In the genomic region with DNA sequence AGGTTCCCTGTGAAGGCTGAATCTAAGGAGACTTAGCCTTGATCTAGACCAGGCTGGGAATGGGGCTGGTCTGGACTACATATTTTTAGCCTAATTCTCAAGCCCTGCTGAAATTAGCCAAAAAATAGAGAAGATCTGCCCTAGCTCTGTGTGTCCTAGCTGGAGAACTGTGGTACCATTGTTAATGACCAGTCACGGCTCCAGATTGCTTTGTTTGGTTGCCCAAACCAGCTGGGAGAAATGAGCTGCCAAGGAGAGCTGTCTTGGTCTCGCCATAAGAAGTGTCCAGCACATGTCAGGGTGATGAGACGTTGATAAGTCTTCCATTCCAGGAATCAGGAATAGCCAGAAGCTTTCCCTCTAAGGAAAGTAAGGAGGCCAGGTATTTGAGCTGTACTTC, we compare ENCODE assay signal across 18 cellular contexts. TPM values are rescaled to one million over a fixed set of nuclear protein-coding genes. Genes with fewer than 3 reads are reported as not detected.
DNase-seq lines count a peak whose midpoint lies in the region; FAIRE-seq and TF ChIP-seq lines count a peak whose summit lies in the region.
"Had no signal": no experiment of that assay in that cellular context is flagged by ENCODE, and none has a peak within 500 bp of the region (broad histone marks: within the 10 kb centered on the region; RNA-seq: fewer than 3 reads in every experiment).

No MANE protein-coding gene starts in this region.

- peak; percentile 39 for FAIRE-seq in H1 (lab: Jason Lieb, UNC)
- FAIRE-seq: A204.1 had no signal

- intact Hi-C loops in breast epithelium (cut with DNase I; ENCODE audit: low total_unique reads): no loop called here

- CTCF ChIA-PET in H1 (lab: Charles Lee; ENCODE audit: partially characterized antibody): interaction anchor here (1.1 to 18.9 kb wide), 8 partner anchors 8 to 204 kb away, joined by 3 to 197 read pairs (median 6); partner anchors contain the start of gene GBX1

- no peak overlapping the region for H4K8ac ChIP-seq in H1 (ENCODE audit: extremely low read depth, insufficient read depth, low read length)

- no peak overlapping the region for H3K4me3 Mint-ChIP-seq in activated T-cell treated with anti-CD3 and anti-CD28 coated beads, Interleukin-2, amount 50 U/mL, for 24 hours
- H3K4me3 Mint-ChIP-seq: IgD-negative memory B cell had no signal

- H2BK15ac ChIP-seq in H1 (ENCODE audit: low read length): no peak overlapping the region

- TF ChIP-seq RAD21 in H1 (IDR thresholded peaks at IDR 0.05 in 1 of 2, conservative IDR thresholded peaks at IDR 0.05 in 1 of 2; ENCODE audit: low read depth in 2 of 2, low read length in 2 of 2): no peak

- H2BK5ac ChIP-seq in H1 (ENCODE audit: low read depth, low read length): no peak overlapping the region

- H4K91ac ChIP-seq in H1 (replicated peaks; ENCODE audit: insufficient read length, low read length): no peak overlapping the region

- H3K4me1 ChIP-seq in H1 (replicated peaks in 1 of 4; ENCODE audit: control insufficient read depth in 3 of 4, insufficient read depth in 4 of 4, low read length in 3 of 4) (peaks cover 0 to 7% (median 3%) of the 10 kb centered on the region in 4 experiments; a peak in 3 of 7 replicates), breast epithelium (no peaks in the 10 kb centered on the region)

- H3K23me2 ChIP-seq in H1 (ENCODE audit: low read depth, low read length): no peaks in the 10 kb centered on the region; the same call in 1 of the 2 replicates

- no peak overlapping the region for H2BK20ac ChIP-seq in H1 (ENCODE audit: low read length)

- TF ChIP-seq CTCF in H1 (IDR thresholded peaks at IDR 0.05; ENCODE audit: control extremely low read depth in 1 of 3, insufficient read depth in 1 of 3, low read depth in 1 of 3, low read length in 3 of 3) (no peak), breast epithelium (IDR thresholded peaks at IDR 0.05) (no peak)

- H3K79me1 ChIP-seq in H1 (ENCODE audit: low read depth, low read length): no peaks in the 10 kb centered on the region

- no peak overlapping the region for H3K4me3 ChIP-seq in H1 (ENCODE audit: extremely low read depth in 1 of 4, insufficient read depth in 2 of 4, low read depth in 3 of 4, low read length in 4 of 4)
- no peak overlapping the region for H3K4me3 ChIP-seq in breast epithelium
- H3K4me3 ChIP-seq: PC-9 had no signal

- H3K27ac ChIP-seq in H1 (ENCODE audit: low read depth, low read length): no peak overlapping the region
- H3K27ac ChIP-seq in breast epithelium: no peak overlapping the region
- H3K27ac ChIP-seq: C4-2B, PC-9 had no signal

- H3K36me3 ChIP-seq in H1 (ENCODE audit: control insufficient read depth in 2 of 4, insufficient read depth in 4 of 4, low read length in 3 of 4): no peaks in the 10 kb centered on the region; a peak in 1 of 8 replicates
- peaks cover 3% of the 10 kb centered on the region for H3K36me3 ChIP-seq in breast epithelium

- H3K9ac ChIP-seq in H1 (replicated peaks in 1 of 4; ENCODE audit: extremely low read depth in 1 of 4, low read depth in 3 of 4, low read length in 3 of 4): no peak overlapping the region

- H3K14ac ChIP-seq in H1 (ENCODE audit: insufficient read length): no peak overlapping the region

- H2AFZ ChIP-seq in H1 (ENCODE audit: low read length): no peak overlapping the region
- H2AFZ ChIP-seq: PC-9 had no signal

- no peak overlapping the region for H3K56ac ChIP-seq in H1 (replicated peaks; ENCODE audit: insufficient read length, low read depth, low read length)

- H3K9me3 ChIP-seq in H1 (ENCODE audit: insufficient read depth in 2 of 2, low read depth in 1 of 2, low read length in 1 of 2): no peaks in the 10 kb centered on the region
- no peaks in the 10 kb centered on the region for H3K9me3 ChIP-seq in breast epithelium

- no peak overlapping the region for H2AK5ac ChIP-seq in H1 (ENCODE audit: low read depth, low read length)

- no peak overlapping the region for H4K5ac ChIP-seq in H1 (ENCODE audit: insufficient read length, low read depth, low read length)

- peaks cover 1 to 2% of the 10 kb centered on the region in 2 experiments for H4K20me1 ChIP-seq in H1 (replicated peaks in 1 of 2; ENCODE audit: control insufficient read depth in 1 of 2, insufficient read depth in 2 of 2, low read length in 2 of 2)

- no peak for TF ChIP-seq EP300 in H1 (IDR thresholded peaks at IDR 0.05; ENCODE audit: borderline replicate concordance in 1 of 2, low read depth in 2 of 2, low read length in 2 of 2)

- H2BK120ac ChIP-seq in H1 (replicated peaks; ENCODE audit: low read depth, low read length): no peak overlapping the region

- no peak overlapping the region for H3K18ac ChIP-seq in H1 (ENCODE audit: extremely low read depth, low read length)

- no peak overlapping the region for H2BK12ac ChIP-seq in H1 (ENCODE audit: low read depth, low read length)

- H3K4me1 Mint-ChIP-seq in activated T-cell treated with anti-CD3 and anti-CD28 coated beads, Interleukin-2, amount 50 U/mL, for 24 hours (ENCODE audit: low read depth): no peaks in the 10 kb centered on the region
- H3K4me1 Mint-ChIP-seq: IgD-negative memory B cell had no signal

- no peak overlapping the region for H3K4ac ChIP-seq in H1 (replicated peaks; ENCODE audit: insufficient read length, low read depth, low read length)

- H3K79me2 ChIP-seq in H1 (ENCODE audit: control insufficient read depth in 1 of 2, insufficient read depth in 2 of 2, low read length in 2 of 2): no peaks in the 10 kb centered on the region

- POLR2A ChIA-PET in H1 (lab: Charles Lee; ENCODE audit: partially characterized antibody): interaction anchor here (1.4 to 2.3 kb wide), 4 partner anchors 9 to 81 kb away, joined by 4 to 8 read pairs (median 4); partner anchors contain the start of gene ABCF2

- 94% methylated on average over 3 of the region's 3 CpGs; no CpG with 5 or more reads in 1 of the 2 experiments for WGBS in H1 (ENCODE audit: extremely low coverage in 1 of 2, insufficient coverage in 1 of 2, insufficient read length in 1 of 2, insufficient replicate concordance in 2 of 2, low coverage in 1 of 2, low lambda C conversion rate in 2 of 2, missing lambda C conversion rate in 1 of 2), 2 experiments

- H3K4me2 ChIP-seq in H1 (ENCODE audit: insufficient read depth in 1 of 2, low read depth in 2 of 2, low read length in 2 of 2): no peak overlapping the region
- H3K4me2 ChIP-seq: PC-9 had no signal

- no peak overlapping the region for H3K27ac Mint-ChIP-seq in activated T-cell treated with anti-CD3 and anti-CD28 coated beads, Interleukin-2, amount 50 U/mL, for 24 hours
- H3K27ac Mint-ChIP-seq: IgD-negative memory B cell had no signal

- peaks cover 19% of the 10 kb centered on the region for H3K27me3 Mint-ChIP-seq in activated T-cell treated with anti-CD3 and anti-CD28 coated beads, Interleukin-2, amount 50 U/mL, for 24 hours

- H3K9me3 Mint-ChIP-seq in activated T-cell treated with anti-CD3 and anti-CD28 coated beads, Interleukin-2, amount 50 U/mL, for 24 hours: no peaks in the 10 kb centered on the region
- H3K9me3 Mint-ChIP-seq: IgD-negative memory B cell had no signal

- peak; percentile 17 for DNase-seq in activated T-cell treated with anti-CD3 and anti-CD28 coated beads, Interleukin-2, amount 50 U/mL, for 24 hours
- DNase-seq in activated T-cell treated with anti-CD3 and anti-CD28 coated beads for 4 hours: no peak
- no peak for DNase-seq in H1 (ENCODE audit: low read depth in 1 of 2, low spot score in 2 of 2)
- DNase-seq in medulla oblongata (ENCODE audit: extremely low spot score): peak; percentile 77
- DNase-seq in superior temporal gyrus (ENCODE audit: extremely low spot score): peak; percentile 85
- no peak for DNase-seq in breast epithelium (ENCODE audit: low spot score in 2 of 2)
- DNase-seq in 8988T: no peak
- no peak for DNase-seq in NCI-H146 treated with DMSO at 0.1 percent for 48 hours (lab: John Stamatoyannopoulos, UW; ENCODE audit: unreplicated experiment)
- DNase-seq: DMS153, EL, H7, NCI-H1436, NCI-H2081, PC-9 had no signal

- H3K27me3 ChIP-seq in H1 (replicated peaks in 1 of 4; ENCODE audit: control insufficient read depth in 3 of 4, extremely low read depth in 1 of 4, insufficient read depth in 3 of 4, low read length in 3 of 4) (peaks cover 0 to 3% (median 0%) of the 10 kb centered on the region in 4 experiments; a peak in 2 of 7 replicates), breast epithelium (no peaks in the 10 kb centered on the region)

- no peak overlapping the region for H3K23ac ChIP-seq in H1 (ENCODE audit: insufficient read length)

- TF ChIP-seq POLR2A in H1 (IDR thresholded peaks at IDR 0.05; ENCODE audit: control extremely low read depth in 1 of 2, low read depth in 2 of 2, low read length in 2 of 2) (no peak), breast epithelium (IDR thresholded peaks at IDR 0.05) (no peak)

- H3K36me3 Mint-ChIP-seq in activated T-cell treated with anti-CD3 and anti-CD28 coated beads, Interleukin-2, amount 50 U/mL, for 24 hours (ENCODE audit: low read depth): peaks cover 25% of the 10 kb centered on the region

TF ChIP-seq in H1, 55 proteins besides CTCF, POLR2A, EP300 and RAD21:
- TF ChIP-seq SRF (IDR thresholded peaks at IDR 0.05; ENCODE audit: low read depth, low read length): no peak

RNA-seq across cellular contexts. Expression of gene GBX1, which starts 20.7 kb away (rescaled TPM):
- total RNA-seq in H1 (2021; fragmentation: NEBNext Ultra II Directional; extraction: Animal tissue kit (Norgen Biotek cat#: 25700)): not detected in 2 replicates
- polyA plus RNA-seq in H1 (2011; rRNA removed): not detected in 2 replicates
- 0.06 TPM for polyA plus RNA-seq in H1 (2011; cell fraction: cytosol; rRNA removed)
- polyA plus RNA-seq in H1 (2011; cell fraction: nucleus; rRNA removed): 0.20 TPM
- 0.23 to 0.32 TPM in 2 of 4 replicates, not detected in the others for polyA plus RNA-seq in H1 (2012, experiment 1 of 2)
- not detected for polyA plus RNA-seq in H1 (2012, experiment 2 of 2)
- polyA plus RNA-seq in H1 (2013, experiment 1 of 2): not detected
- 0.09 TPM for polyA plus RNA-seq in H1 (2013, experiment 2 of 2)
- polyA minus RNA-seq in H1 (2011; rRNA and poly(A)+ RNA removed): not detected in 2 replicates
- not detected for polyA minus RNA-seq in H1 (2011; cell fraction: cytosol; rRNA and poly(A)+ RNA removed)
- polyA minus RNA-seq in H1 (2011; cell fraction: nucleus; rRNA and poly(A)+ RNA removed): 1.00 TPM
- not detected for total RNA-seq in breast epithelium
- total RNA-seq: HT-29, PC-9 had no signal
- polyA plus RNA-seq: IgD-negative memory B cell had no signal

RNA-seq across cellular contexts. Expression of gene ASB10, which starts 40.3 kb away (rescaled TPM):
- total RNA-seq in H1 (2021; fragmentation: NEBNext Ultra II Directional; extraction: Animal tissue kit (Norgen Biotek cat#: 25700)): not detected in 2 replicates
- polyA plus RNA-seq in H1 (2011; rRNA removed): not detected in 2 replicates
- not detected for polyA plus RNA-seq in H1 (2011; cell fraction: cytosol; rRNA removed)
- polyA plus RNA-seq in H1 (2011; cell fraction: nucleus; rRNA removed): not detected
- polyA plus RNA-seq in H1 (2012, experiment 1 of 2): not detected in 4 replicates
- polyA plus RNA-seq in H1 (2012, experiment 2 of 2): not detected
- polyA plus RNA-seq in H1 (2013, experiment 1 of 2): not detected
- polyA plus RNA-seq in H1 (2013, experiment 2 of 2): not detected
- not detected in 2 replicates for polyA minus RNA-seq in H1 (2011; rRNA and poly(A)+ RNA removed)
- not detected for polyA minus RNA-seq in H1 (2011; cell fraction: cytosol; rRNA and poly(A)+ RNA removed)
- polyA minus RNA-seq in H1 (2011; cell fraction: nucleus; rRNA and poly(A)+ RNA removed): not detected
- total RNA-seq in breast epithelium: not detected
- total RNA-seq: H7, HT-29, PC-9 had no signal
- polyA plus RNA-seq: IgD-negative memory B cell had no signal

Comparison
In these comparisons a context has a peak if more than half of its experiments do, and no peak if none do; other contexts are left out.
1. DNase-seq: peak in activated T-cell treated with anti-CD3 and anti-CD28 coated beads, Interleukin-2, amount 50 U/mL, for 24 hours (single experiment), medulla oblongata (single experiment) and superior temporal gyrus (single experiment); none in activated T-cell treated with anti-CD3 and anti-CD28 coated beads for 4 hours (single experiment), H1 (0 of 2), breast epithelium (0 of 2), 8988T (single experiment) and NCI-H146 treated with DMSO at 0.1 percent for 48 hours (single experiment).